In the genomic region with DNA sequence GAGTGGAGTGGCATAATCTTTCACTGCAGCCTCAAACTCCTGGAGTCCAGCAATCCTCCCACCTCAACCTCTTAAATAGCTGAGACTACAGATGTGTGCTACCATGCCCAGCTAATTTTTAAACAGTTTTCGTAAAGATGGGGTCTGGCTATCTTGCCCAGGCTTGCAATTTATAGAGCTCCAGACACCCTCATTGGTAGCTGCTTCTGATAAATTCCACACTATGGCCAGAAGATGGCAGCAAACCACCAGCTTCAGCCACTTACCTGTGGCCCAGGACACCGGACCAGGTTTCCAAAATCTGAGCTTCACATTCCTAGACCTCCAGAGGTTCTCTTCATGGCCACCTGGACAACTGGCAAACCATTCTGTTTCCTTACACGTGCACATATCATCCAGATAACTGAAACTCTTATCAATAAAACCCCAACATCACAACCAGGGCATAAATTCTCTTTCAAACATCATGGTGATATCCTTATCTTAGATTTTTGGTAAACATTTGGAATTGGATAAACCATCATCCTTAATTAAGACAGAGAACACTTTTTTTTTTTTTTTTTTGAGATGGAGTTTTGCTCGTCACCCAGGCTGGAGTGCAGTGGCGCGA, we compare ENCODE assay signal across 1 cellular context.
TF ChIP-seq lines count a peak whose summit lies in the region.

No MANE protein-coding gene starts in this region.

TF ChIP-seq in HepG2, 621 proteins besides CTCF, POLR2A, EP300 and RAD21 (continues in another document):
- TF ChIP-seq ZBTB38 (CRISPR knock-in tag; IDR thresholded peaks at IDR 0.05), result no peak
- TF ChIP-seq, protein P1, sequence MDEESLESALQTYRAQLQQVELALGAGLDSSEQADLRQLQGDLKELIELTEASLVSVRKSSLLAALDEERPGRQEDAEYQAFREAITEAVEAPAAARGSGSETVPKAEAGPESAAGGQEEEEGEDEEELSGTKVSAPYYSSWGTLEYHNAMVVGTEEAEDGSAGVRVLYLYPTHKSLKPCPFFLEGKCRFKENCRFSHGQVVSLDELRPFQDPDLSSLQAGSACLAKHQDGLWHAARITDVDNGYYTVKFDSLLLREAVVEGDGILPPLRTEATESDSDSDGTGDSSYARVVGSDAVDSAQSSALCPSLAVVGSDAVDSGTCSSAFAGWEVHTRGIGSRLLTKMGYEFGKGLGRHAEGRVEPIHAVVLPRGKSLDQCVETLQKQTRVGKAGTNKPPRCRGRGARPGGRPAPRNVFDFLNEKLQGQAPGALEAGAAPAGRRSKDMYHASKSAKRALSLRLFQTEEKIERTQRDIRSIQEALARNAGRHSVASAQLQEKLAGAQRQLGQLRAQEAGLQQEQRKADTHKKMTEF (CRISPR knock-in tag; IDR thresholded peaks at IDR 0.05), result 0 out of 2 replicates have a peak, but pooled peaks have one; percentile 15
- TF ChIP-seq NAIF1 (CRISPR knock-in tag; IDR thresholded peaks at IDR 0.05; ENCODE audit: borderline replicate concordance), result peak; percentile 68; the same call in 1 of the 2 replicates
- peak; percentile 44 for TF ChIP-seq ZEB1 (IDR thresholded peaks at IDR 0.05; ENCODE audit: insufficient replicate concordance, low read depth)
- TF ChIP-seq RXRB (CRISPR knock-in tag; IDR thresholded peaks at IDR 0.05; ENCODE audit: borderline replicate concordance), result peak; percentile 43; the same call in 1 of the 2 replicates
- no peak for TF ChIP-seq SOX13 (IDR thresholded peaks at IDR 0.05)
- TF ChIP-seq SOX13 (CRISPR knock-in tag; conservative IDR thresholded peaks at IDR 0.05 in 1 of 2, IDR thresholded peaks at IDR 0.05 in 1 of 2), result peak in 1 of 2 experiments; percentile 5; a peak in 1 of 4 replicates
- peak; percentile 45 for TF ChIP-seq XRCC5 (optimal IDR thresholded peaks at IDR 0.05; ENCODE audit: low read length)
- TF ChIP-seq, protein P2, sequence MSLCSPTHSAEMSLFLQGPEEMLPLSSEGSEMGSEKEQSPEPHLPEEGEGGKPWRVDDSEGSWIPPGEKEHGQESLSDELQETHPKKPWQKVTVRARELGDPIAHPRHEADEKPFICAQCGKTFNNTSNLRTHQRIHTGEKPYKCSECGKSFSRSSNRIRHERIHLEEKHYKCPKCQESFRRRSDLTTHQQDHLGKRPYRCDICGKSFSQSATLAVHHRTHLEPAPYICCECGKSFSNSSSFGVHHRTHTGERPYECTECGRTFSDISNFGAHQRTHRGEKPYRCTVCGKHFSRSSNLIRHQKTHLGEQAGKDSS (CRISPR knock-in tag; IDR thresholded peaks at IDR 0.05; ENCODE audit: borderline replicate concordance, low read depth), result no peak
- TF ChIP-seq PTBP1 (IDR thresholded peaks at IDR 0.05; ENCODE audit: low read depth, low read length, poor library complexity, severe bottlenecking), result no peak
- TF ChIP-seq SMC3 (IDR thresholded peaks at IDR 0.05; ENCODE audit: low read length), result peak; percentile 85
- 0 out of 2 replicates have a peak, but pooled peaks have one; percentile 26 for TF ChIP-seq GATAD1 (CRISPR knock-in tag; IDR thresholded peaks at IDR 0.05)
- no peak for TF ChIP-seq LCORL (IDR thresholded peaks at IDR 0.05)
- TF ChIP-seq LCORL (CRISPR knock-in tag; IDR thresholded peaks at IDR 0.05), result 0 out of 2 replicates have a peak, but pooled peaks have one; percentile 25
- TF ChIP-seq ISL2 (CRISPR knock-in tag; IDR thresholded peaks at IDR 0.05), result no peak
- TF ChIP-seq SOX5 (CRISPR knock-in tag; IDR thresholded peaks at IDR 0.05; ENCODE audit: borderline replicate concordance), result no peak
- no peak for TF ChIP-seq MAF1 (CRISPR knock-in tag; IDR thresholded peaks at IDR 0.05; ENCODE audit: borderline replicate concordance)
- TF ChIP-seq ZNF460 (CRISPR knock-in tag; IDR thresholded peaks at IDR 0.05; ENCODE audit: borderline replicate concordance), result no peak
- no peak for TF ChIP-seq MTF2 (CRISPR knock-in tag; IDR thresholded peaks at IDR 0.05; ENCODE audit: borderline replicate concordance)
- TF ChIP-seq ZNF670 (CRISPR knock-in tag; IDR thresholded peaks at IDR 0.05; ENCODE audit: borderline replicate concordance), result 0 out of 2 replicates have a peak, but pooled peaks have one; percentile 28
- TF ChIP-seq ARID3A (IDR thresholded peaks at IDR 0.05; ENCODE audit: low read depth, low read length), result peak; percentile 67
- TF ChIP-seq, protein P3, sequence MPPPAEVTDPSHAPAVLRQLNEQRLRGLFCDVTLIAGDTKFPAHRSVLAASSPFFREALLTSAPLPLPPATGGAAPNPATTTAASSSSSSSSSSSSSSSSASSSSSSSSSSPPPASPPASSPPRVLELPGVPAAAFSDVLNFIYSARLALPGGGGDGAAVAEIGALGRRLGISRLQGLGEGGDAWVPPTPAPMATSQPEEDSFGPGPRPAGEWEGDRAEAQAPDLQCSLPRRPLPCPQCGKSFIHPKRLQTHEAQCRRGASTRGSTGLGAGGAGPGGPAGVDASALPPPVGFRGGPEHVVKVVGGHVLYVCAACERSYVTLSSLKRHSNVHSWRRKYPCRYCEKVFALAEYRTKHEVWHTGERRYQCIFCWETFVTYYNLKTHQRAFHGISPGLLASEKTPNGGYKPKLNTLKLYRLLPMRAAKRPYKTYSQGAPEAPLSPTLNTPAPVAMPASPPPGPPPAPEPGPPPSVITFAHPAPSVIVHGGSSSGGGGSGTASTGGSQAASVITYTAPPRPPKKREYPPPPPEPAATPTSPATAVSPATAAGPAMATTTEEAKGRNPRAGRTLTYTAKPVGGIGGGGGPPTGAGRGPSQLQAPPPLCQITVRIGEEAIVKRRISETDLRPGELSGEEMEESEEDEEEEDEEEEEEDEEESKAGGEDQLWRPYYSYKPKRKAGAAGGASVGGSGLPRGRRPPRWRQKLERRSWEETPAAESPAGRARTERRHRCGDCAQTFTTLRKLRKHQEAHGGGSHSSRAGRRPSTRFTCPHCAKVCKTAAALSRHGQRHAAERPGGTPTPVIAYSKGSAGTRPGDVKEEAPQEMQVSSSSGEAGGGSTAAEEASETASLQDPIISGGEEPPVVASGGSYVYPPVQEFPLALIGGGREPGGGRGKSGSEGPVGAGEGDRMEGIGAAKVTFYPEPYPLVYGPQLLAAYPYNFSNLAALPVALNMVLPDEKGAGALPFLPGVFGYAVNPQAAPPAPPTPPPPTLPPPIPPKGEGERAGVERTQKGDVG (CRISPR knock-in tag; IDR thresholded peaks at IDR 0.05; ENCODE audit: borderline replicate concordance), result no peak
- TF ChIP-seq CAMTA2 (CRISPR knock-in tag; IDR thresholded peaks at IDR 0.05; ENCODE audit: borderline replicate concordance), result no peak
- 0 out of 2 replicates have a peak, but pooled peaks have one; percentile 21 for TF ChIP-seq HNF1B (CRISPR knock-in tag; IDR thresholded peaks at IDR 0.05)
- TF ChIP-seq RBM22 (optimal IDR thresholded peaks at IDR 0.05; ENCODE audit: low read length), result peak; percentile 86
- no peak for TF ChIP-seq THAP11 (CRISPR knock-in tag; IDR thresholded peaks at IDR 0.05)
- 0 out of 2 replicates have a peak, but pooled peaks have one; percentile 27 for TF ChIP-seq ZNF816 (CRISPR knock-in tag; IDR thresholded peaks at IDR 0.05; ENCODE audit: borderline replicate concordance)
- no peak for TF ChIP-seq DMAP1 (CRISPR knock-in tag; IDR thresholded peaks at IDR 0.05)
- 0 out of 2 replicates have a peak, but pooled peaks have one; percentile 39 for TF ChIP-seq PHF21A (CRISPR knock-in tag; IDR thresholded peaks at IDR 0.05)
- no peak for TF ChIP-seq ZNF768 (CRISPR knock-in tag; IDR thresholded peaks at IDR 0.05)
- TF ChIP-seq ZNF598 (CRISPR knock-in tag; IDR thresholded peaks at IDR 0.05; ENCODE audit: borderline replicate concordance), result no peak
- no peak for TF ChIP-seq SP1 (IDR thresholded peaks at IDR 0.05)
- no peak for TF ChIP-seq SP1 (CRISPR knock-in tag; IDR thresholded peaks at IDR 0.05)
- TF ChIP-seq FOXK2 (IDR thresholded peaks at IDR 0.05), result no peak
- no peak for TF ChIP-seq RBM39 (IDR thresholded peaks at IDR 0.05; ENCODE audit: low read depth, low read length, poor library complexity, severe bottlenecking)
- peak; percentile 84 for TF ChIP-seq STAG1 (CRISPR knock-in tag; IDR thresholded peaks at IDR 0.05)
- no peak for TF ChIP-seq ZNF7 (CRISPR knock-in tag; IDR thresholded peaks at IDR 0.05)
- TF ChIP-seq KMT2B (CRISPR knock-in tag; IDR thresholded peaks at IDR 0.05), result 0 out of 2 replicates have a peak, but pooled peaks have one; percentile 28
- TF ChIP-seq ZNF3 (CRISPR knock-in tag; IDR thresholded peaks at IDR 0.05), result peak; percentile 54; the same call in 1 of the 2 replicates
- TF ChIP-seq MIXL1 (CRISPR knock-in tag; IDR thresholded peaks at IDR 0.05), result peak; percentile 63; the same call in 1 of the 2 replicates
- peak; percentile 61; the same call in 1 of the 2 replicates for TF ChIP-seq ZMYM3 (CRISPR knock-in tag; IDR thresholded peaks at IDR 0.05)
- no peak for TF ChIP-seq ZNF564 (CRISPR knock-in tag; IDR thresholded peaks at IDR 0.05)
- TF ChIP-seq ZNF800 (CRISPR knock-in tag; IDR thresholded peaks at IDR 0.05), result no peak
- TF ChIP-seq, protein P4, sequence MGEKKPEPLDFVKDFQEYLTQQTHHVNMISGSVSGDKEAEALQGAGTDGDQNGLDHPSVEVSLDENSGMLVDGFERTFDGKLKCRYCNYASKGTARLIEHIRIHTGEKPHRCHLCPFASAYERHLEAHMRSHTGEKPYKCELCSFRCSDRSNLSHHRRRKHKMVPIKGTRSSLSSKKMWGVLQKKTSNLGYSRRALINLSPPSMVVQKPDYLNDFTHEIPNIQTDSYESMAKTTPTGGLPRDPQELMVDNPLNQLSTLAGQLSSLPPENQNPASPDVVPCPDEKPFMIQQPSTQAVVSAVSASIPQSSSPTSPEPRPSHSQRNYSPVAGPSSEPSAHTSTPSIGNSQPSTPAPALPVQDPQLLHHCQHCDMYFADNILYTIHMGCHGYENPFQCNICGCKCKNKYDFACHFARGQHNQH (CRISPR knock-in tag; IDR thresholded peaks at IDR 0.05), result no peak
- TF ChIP-seq, protein P5, sequence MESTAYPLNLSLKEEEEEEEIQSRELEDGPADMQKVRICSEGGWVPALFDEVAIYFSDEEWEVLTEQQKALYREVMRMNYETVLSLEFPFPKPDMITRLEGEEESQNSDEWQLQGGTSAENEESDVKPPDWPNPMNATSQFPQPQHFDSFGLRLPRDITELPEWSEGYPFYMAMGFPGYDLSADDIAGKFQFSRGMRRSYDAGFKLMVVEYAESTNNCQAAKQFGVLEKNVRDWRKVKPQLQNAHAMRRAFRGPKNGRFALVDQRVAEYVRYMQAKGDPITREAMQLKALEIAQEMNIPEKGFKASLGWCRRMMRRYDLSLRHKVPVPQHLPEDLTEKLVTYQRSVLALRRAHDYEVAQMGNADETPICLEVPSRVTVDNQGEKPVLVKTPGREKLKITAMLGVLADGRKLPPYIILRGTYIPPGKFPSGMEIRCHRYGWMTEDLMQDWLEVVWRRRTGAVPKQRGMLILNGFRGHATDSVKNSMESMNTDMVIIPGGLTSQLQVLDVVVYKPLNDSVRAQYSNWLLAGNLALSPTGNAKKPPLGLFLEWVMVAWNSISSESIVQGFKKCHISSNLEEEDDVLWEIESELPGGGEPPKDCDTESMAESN (CRISPR knock-in tag; conservative IDR thresholded peaks at IDR 0.05), result no peak
- no peak for TF ChIP-seq MZF1 (CRISPR knock-in tag; IDR thresholded peaks at IDR 0.05; ENCODE audit: borderline replicate concordance)
- TF ChIP-seq ZNF101 (CRISPR knock-in tag; IDR thresholded peaks at IDR 0.05; ENCODE audit: borderline replicate concordance, low read depth), result no peak
- TF ChIP-seq ZNF792 (CRISPR knock-in tag; IDR thresholded peaks at IDR 0.05), result 0 out of 2 replicates have a peak, but pooled peaks have one; percentile 39
- no peak for TF ChIP-seq MYPOP (CRISPR knock-in tag; IDR thresholded peaks at IDR 0.05)
